ENCODE assay signal across 1 cellular context in the genomic region with DNA sequence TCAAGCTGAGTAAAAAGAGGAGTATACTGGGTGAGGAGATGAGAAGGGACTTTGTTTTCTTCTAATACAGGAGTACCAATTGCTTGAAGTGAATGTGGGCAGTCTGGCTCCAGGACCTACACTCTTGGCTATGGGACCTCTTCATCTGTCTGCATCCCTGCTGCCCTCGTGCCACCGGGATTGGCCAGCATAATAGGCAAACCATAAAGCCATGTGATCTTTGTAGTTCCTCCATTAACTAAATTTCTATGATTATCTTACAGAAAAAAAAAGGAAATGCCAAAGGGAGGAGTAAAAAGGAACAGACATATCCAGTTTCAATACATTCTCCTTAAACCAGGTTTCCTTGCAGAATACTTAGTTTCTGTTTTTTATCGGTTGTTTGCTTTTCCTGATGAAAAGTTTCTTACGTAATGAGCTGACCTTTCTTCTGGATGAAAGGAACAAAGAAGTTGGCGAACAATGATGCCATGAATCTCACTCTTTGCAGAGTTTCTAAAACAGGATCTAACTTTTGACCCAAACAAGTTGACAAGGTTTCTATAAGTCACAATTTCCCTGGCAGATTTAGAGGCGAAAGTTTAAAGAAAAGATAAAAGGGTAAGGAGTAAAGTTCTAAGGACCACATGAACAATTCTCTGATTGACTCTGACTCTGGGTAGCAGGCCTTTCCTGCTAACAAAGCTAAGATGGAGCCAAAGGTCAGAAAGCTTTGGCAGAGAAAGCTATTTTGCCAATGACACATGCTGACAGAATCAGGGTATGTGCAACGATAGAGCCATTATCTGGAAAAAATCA.
TF ChIP-seq lines count a peak whose summit lies in the region.

No MANE protein-coding gene starts in this region.

TF ChIP-seq in SK-N-SH, 30 proteins besides CTCF, POLR2A, EP300 and RAD21 (continued from another document):
- TF ChIP-seq, protein P1, sequence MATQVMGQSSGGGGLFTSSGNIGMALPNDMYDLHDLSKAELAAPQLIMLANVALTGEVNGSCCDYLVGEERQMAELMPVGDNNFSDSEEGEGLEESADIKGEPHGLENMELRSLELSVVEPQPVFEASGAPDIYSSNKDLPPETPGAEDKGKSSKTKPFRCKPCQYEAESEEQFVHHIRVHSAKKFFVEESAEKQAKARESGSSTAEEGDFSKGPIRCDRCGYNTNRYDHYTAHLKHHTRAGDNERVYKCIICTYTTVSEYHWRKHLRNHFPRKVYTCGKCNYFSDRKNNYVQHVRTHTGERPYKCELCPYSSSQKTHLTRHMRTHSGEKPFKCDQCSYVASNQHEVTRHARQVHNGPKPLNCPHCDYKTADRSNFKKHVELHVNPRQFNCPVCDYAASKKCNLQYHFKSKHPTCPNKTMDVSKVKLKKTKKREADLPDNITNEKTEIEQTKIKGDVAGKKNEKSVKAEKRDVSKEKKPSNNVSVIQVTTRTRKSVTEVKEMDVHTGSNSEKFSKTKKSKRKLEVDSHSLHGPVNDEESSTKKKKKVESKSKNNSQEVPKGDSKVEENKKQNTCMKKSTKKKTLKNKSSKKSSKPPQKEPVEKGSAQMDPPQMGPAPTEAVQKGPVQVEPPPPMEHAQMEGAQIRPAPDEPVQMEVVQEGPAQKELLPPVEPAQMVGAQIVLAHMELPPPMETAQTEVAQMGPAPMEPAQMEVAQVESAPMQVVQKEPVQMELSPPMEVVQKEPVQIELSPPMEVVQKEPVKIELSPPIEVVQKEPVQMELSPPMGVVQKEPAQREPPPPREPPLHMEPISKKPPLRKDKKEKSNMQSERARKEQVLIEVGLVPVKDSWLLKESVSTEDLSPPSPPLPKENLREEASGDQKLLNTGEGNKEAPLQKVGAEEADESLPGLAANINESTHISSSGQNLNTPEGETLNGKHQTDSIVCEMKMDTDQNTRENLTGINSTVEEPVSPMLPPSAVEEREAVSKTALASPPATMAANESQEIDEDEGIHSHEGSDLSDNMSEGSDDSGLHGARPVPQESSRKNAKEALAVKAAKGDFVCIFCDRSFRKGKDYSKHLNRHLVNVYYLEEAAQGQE (IDR thresholded peaks at IDR 0.05; ENCODE audit: low read depth, low read length): peak; percentile 55
- TF ChIP-seq SIN3A (IDR thresholded peaks at IDR 0.05; ENCODE audit: borderline replicate concordance, low read depth, low read length): peak; percentile 77; the same call in 1 of the 2 replicates
- TF ChIP-seq TEAD4 (IDR thresholded peaks at IDR 0.05; ENCODE audit: borderline replicate concordance, insufficient read depth): peak; percentile 96
- TF ChIP-seq ELF1 (IDR thresholded peaks at IDR 0.05): peak; percentile 31; the same call in 1 of the 2 replicates
- TF ChIP-seq, protein P2, sequence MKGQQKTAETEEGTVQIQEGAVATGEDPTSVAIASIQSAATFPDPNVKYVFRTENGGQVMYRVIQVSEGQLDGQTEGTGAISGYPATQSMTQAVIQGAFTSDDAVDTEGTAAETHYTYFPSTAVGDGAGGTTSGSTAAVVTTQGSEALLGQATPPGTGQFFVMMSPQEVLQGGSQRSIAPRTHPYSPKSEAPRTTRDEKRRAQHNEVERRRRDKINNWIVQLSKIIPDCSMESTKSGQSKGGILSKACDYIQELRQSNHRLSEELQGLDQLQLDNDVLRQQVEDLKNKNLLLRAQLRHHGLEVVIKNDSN (IDR thresholded peaks at IDR 0.05; ENCODE audit: borderline replicate concordance, low read depth): peak; percentile 58; the same call in 1 of the 2 replicates
- peak; percentile 74 for TF ChIP-seq YY1 (IDR thresholded peaks at IDR 0.05; ENCODE audit: low read depth)
- peak; percentile 99 for TF ChIP-seq NFIC (IDR thresholded peaks at IDR 0.05; ENCODE audit: borderline replicate concordance)
- TF ChIP-seq SMC3 (IDR thresholded peaks at IDR 0.05; ENCODE audit: low read depth, low read length): no peak
- peak; percentile 95 for TF ChIP-seq FOXM1 (IDR thresholded peaks at IDR 0.05; ENCODE audit: low read depth)
- peak; percentile 62; the same call in 1 of the 2 replicates for TF ChIP-seq TAF1 (IDR thresholded peaks at IDR 0.05; ENCODE audit: borderline replicate concordance, low read depth, low read length)
- TF ChIP-seq, protein P3, sequence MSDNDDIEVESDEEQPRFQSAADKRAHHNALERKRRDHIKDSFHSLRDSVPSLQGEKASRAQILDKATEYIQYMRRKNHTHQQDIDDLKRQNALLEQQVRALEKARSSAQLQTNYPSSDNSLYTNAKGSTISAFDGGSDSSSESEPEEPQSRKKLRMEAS (IDR thresholded peaks at IDR 0.05; ENCODE audit: low read depth): peak; percentile 71
- peak; percentile 95 for TF ChIP-seq JUND (IDR thresholded peaks at IDR 0.05)
- TF ChIP-seq TCF12 (IDR thresholded peaks at IDR 0.05): peak; percentile 96
- no peak for TF ChIP-seq FOXJ3 (CRISPR knock-in tag; IDR thresholded peaks at IDR 0.05)
- TF ChIP-seq FOSL2 (IDR thresholded peaks at IDR 0.05; ENCODE audit: borderline replicate concordance, low read depth): peak; percentile 91
- TF ChIP-seq, protein P4, sequence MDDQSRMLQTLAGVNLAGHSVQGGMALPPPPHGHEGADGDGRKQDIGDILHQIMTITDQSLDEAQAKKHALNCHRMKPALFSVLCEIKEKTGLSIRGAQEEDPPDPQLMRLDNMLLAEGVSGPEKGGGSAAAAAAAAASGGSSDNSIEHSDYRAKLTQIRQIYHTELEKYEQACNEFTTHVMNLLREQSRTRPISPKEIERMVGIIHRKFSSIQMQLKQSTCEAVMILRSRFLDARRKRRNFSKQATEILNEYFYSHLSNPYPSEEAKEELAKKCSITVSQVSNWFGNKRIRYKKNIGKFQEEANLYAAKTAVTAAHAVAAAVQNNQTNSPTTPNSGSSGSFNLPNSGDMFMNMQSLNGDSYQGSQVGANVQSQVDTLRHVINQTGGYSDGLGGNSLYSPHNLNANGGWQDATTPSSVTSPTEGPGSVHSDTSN (IDR thresholded peaks at IDR 0.05): peak; percentile 95
TF ChIP-seq in SK-N-SH: peak in this region for 18.
